In genomic region chr4:114691865-114692264, GRCh38 we compare ENCODE assay signal across 16 cellular contexts.
A peak's percentile ranks its signal among the peaks of the same experiment; 100 is the strongest.
DNase-seq lines count a peak whose midpoint lies in the region; ATAC-seq and TF ChIP-seq lines count a peak whose summit lies in the region.
"Had no signal": no experiment of that assay in that cellular context is flagged by ENCODE, and none has a peak within 500 bp of the region (broad histone marks: within the 10 kb centered on the region; RNA-seq: fewer than 3 reads in every experiment).

No MANE protein-coding gene starts in this region.

- no peaks in the 10 kb centered on the region for H3K9me3 ChIP-seq in MM.1S (replicated peaks; ENCODE audit: insufficient read depth, low read length)
- H3K9me3 ChIP-seq in lower lobe of right lung = no peaks in the 10 kb centered on the region
- H3K9me3 ChIP-seq: SK-N-SH had no signal

- H3K9me3 Mint-ChIP-seq in activated T-cell treated with anti-CD3 and anti-CD28 coated beads, Interleukin-2, amount 50 U/mL, for 24 hours = no peaks in the 10 kb centered on the region
- H3K9me3 Mint-ChIP-seq: activated naive CD4-positive, alpha-beta T cell treated with anti-CD3 and anti-CD28 coated beads for 36 hours; CD4-positive, CD25-positive, alpha-beta regulatory T cell had no signal

- no peaks in the 10 kb centered on the region for H3K36me3 Mint-ChIP-seq in activated T-cell treated with anti-CD3 and anti-CD28 coated beads, Interleukin-2, amount 50 U/mL, for 24 hours (ENCODE audit: low read depth)
- H3K36me3 Mint-ChIP-seq: CD4-positive, CD25-positive, alpha-beta regulatory T cell had no signal

- peak overlapping the region; percentile 9; the same call in 1 of the 2 replicates for H3K4me3 ChIP-seq in MM.1S (ENCODE audit: low read length)
- no peak overlapping the region for H3K4me3 ChIP-seq in lower lobe of right lung
- H3K4me3 ChIP-seq: coronary artery had no signal

- DNase-seq in MM.1S = peak; percentile 71
- DNase-seq in GDM1 (lab: John Stamatoyannopoulos, UW) = no peak
- no peak for DNase-seq in activated T-cell treated with anti-CD3 and anti-CD28 coated beads, Interleukin-2, amount 50 U/mL, for 24 hours
- no peak for DNase-seq in stimulated activated CD4-positive, alpha-beta T cell treated with anti-CD3 and anti-CD28 coated beads, Interleukin-4, amount 100 ng/mL, for 24 hours
- no peak for DNase-seq in lower lobe of right lung
- DNase-seq: activated CD4-positive, alpha-beta T cell treated with anti-CD3 and anti-CD28 coated beads, Interleukin-2, amount 50 U/mL, for 1 hour; activated naive CD4-positive, alpha-beta T cell treated with anti-CD3 and anti-CD28 coated beads for 36 hours; left colon; occipital lobe; SK-N-SH; stimulated activated naive CD8-positive, alpha-beta T cell treated with anti-CD3 and anti-CD28 coated beads, Interleukin-15, Interleukin-2, amounts not matched to agents 100 U/mL and 50 U/mL, for 24 hours had no signal

- H3K27ac Mint-ChIP-seq in activated T-cell treated with anti-CD3 and anti-CD28 coated beads, Interleukin-2, amount 50 U/mL, for 24 hours = no peak overlapping the region
- H3K27ac Mint-ChIP-seq: activated naive CD4-positive, alpha-beta T cell treated with anti-CD3 and anti-CD28 coated beads for 36 hours; CD4-positive, CD25-positive, alpha-beta regulatory T cell had no signal

- H3K27ac ChIP-seq in MM.1S (ENCODE audit: low read length) (no peak overlapping the region), lower lobe of right lung (no peak overlapping the region)
- H3K27ac ChIP-seq: coronary artery had no signal

- H3K36me3 ChIP-seq in MM.1S (replicated peaks; ENCODE audit: insufficient read depth, low read length) (no peaks in the 10 kb centered on the region), lower lobe of right lung (no peaks in the 10 kb centered on the region)

- no peaks in the 10 kb centered on the region for H3K79me2 ChIP-seq in MM.1S (ENCODE audit: low read length)

- intact Hi-C loops in lower lobe of right lung (cut with DNase I) = no loop called here

- H3K27me3 ChIP-seq in MM.1S (replicated peaks; ENCODE audit: insufficient read depth, low read length) = no peaks in the 10 kb centered on the region
- no peaks in the 10 kb centered on the region for H3K27me3 ChIP-seq in lower lobe of right lung (ENCODE audit: low read depth)

- H3K4me1 Mint-ChIP-seq in activated T-cell treated with anti-CD3 and anti-CD28 coated beads, Interleukin-2, amount 50 U/mL, for 24 hours (ENCODE audit: low read depth) = no peaks in the 10 kb centered on the region
- H3K4me1 Mint-ChIP-seq: CD4-positive, CD25-positive, alpha-beta regulatory T cell had no signal

- H3K4me3 Mint-ChIP-seq in activated T-cell treated with anti-CD3 and anti-CD28 coated beads, Interleukin-2, amount 50 U/mL, for 24 hours = no peak overlapping the region
- H3K4me3 Mint-ChIP-seq: activated naive CD4-positive, alpha-beta T cell treated with anti-CD3 and anti-CD28 coated beads for 36 hours; CD4-positive, CD25-positive, alpha-beta regulatory T cell had no signal

- peaks cover 4% of the 10 kb centered on the region for H3F3A ChIP-seq in MM.1S (ENCODE audit: insufficient read depth, low read length)

- no peak overlapping the region for H3K9ac ChIP-seq in MM.1S (ENCODE audit: low read length)
- H3K9ac ChIP-seq: SK-N-SH had no signal

- TF ChIP-seq CTCF in MM.1S (IDR thresholded peaks at IDR 0.05; ENCODE audit: low read length) (no peak), lower lobe of right lung (IDR thresholded peaks at IDR 0.05) (no peak)

- peaks cover 13% of the 10 kb centered on the region for H3K27me3 Mint-ChIP-seq in activated T-cell treated with anti-CD3 and anti-CD28 coated beads, Interleukin-2, amount 50 U/mL, for 24 hours
- H3K27me3 Mint-ChIP-seq: CD4-positive, CD25-positive, alpha-beta regulatory T cell had no signal

- ATAC-seq in GM18861 (IDR thresholded peaks at IDR 0.05; ENCODE audit: unreplicated experiment) (peak; percentile 84), GM21390 (IDR thresholded peaks at IDR 0.05; ENCODE audit: unreplicated experiment) (peak; percentile 96), HG03025 (IDR thresholded peaks at IDR 0.05; ENCODE audit: low FRiP score, unreplicated experiment) (peak; percentile 97), lower lobe of right lung (no peak)
- ATAC-seq: left colon; stimulated activated naive CD8-positive, alpha-beta T cell treated with anti-CD3 and anti-CD28 coated beads, Interleukin-15, Interleukin-2, amounts not matched to agents 100 U/mL and 50 U/mL, for 24 hours had no signal

- H2AFZ ChIP-seq in MM.1S (ENCODE audit: low read length) = peak overlapping the region; percentile 25; the same call in 1 of the 2 replicates

- H3K4me2 ChIP-seq in MM.1S (ENCODE audit: low read depth, low read length) = peak overlapping the region; percentile 80
- H3K4me2 ChIP-seq: SK-N-SH had no signal

- H4K20me1 ChIP-seq in MM.1S (ENCODE audit: insufficient read depth, low read length) = no peaks in the 10 kb centered on the region

- H3K9me2 ChIP-seq in MM.1S (replicated peaks; ENCODE audit: insufficient read depth, low read length) = no peaks in the 10 kb centered on the region
- H3K9me2 ChIP-seq: SK-N-SH had no signal

- H3K4me1 ChIP-seq in MM.1S (ENCODE audit: low read length) = peaks cover 21% of the 10 kb centered on the region
- H3K4me1 ChIP-seq in lower lobe of right lung = no peaks in the 10 kb centered on the region

Comparison
In these comparisons a context has a peak if more than half of its experiments do, and no peak if none do; other contexts are left out.
1. ATAC-seq: peak in GM18861 (single experiment), GM21390 (single experiment) and HG03025 (single experiment); none in lower lobe of right lung (0 of 2).